In the genomic region with DNA sequence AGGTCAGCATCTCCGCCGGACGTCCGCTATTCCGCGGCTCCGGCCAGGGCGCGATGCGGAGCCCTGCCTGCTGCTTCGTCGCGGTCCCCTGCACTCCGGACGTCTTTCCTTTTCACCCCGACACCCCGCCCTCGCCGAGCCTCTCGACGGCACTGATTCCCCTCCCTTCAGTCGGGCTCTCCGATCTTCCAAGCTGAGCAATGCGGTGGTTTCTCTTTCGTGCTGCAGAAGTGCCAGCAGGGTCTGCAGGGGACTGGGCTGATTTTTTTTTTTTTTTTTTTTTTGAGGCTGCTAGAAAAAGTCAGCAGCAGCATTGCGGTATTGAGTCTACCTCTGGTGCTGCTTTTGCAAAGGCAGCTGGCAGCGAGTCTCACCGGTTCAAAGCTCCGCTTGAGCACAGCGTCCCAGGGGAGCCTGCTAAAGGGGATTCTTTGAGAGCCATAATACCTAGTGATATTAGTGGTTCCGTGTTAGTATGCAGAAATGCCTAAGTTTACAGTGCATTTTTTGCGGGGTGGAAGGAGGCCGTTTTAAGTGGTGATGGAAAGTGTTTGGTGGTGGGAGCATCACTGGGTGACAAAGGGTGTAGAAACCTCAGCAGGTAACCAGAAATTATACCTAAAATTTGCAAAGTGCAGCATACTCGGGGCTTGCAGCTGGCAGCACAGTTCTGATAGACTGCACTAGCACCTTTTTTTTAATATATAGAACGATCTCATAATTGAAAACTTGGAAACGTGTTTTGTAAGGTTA, we compare ENCODE assay signal across 8 cellular contexts. TPM values are rescaled to one million over a fixed set of nuclear protein-coding genes. Genes with fewer than 3 reads are reported as not detected.
DNase-seq lines count a peak whose midpoint lies in the region; ATAC-seq and TF ChIP-seq lines count a peak whose summit lies in the region.

No MANE protein-coding gene starts in this region.

- peak; percentile 49 to 50 for ATAC-seq in right cardiac atrium

- H2AFZ ChIP-seq in MM.1S (ENCODE audit: low read length) = peak overlapping the region; percentile 55

- H4K20me1 ChIP-seq in MM.1S (ENCODE audit: insufficient read depth, low read length) = no peaks in the 10 kb centered on the region

- H3K27ac ChIP-seq in MM.1S (ENCODE audit: low read length) (peak overlapping the region; percentile 67; the same call in 1 of the 2 replicates), right cardiac atrium (ENCODE audit: low read length) (peak overlapping the region; percentile 98)

- H3K4me1 ChIP-seq in MM.1S (ENCODE audit: low read length) (peaks cover 23% of the 10 kb centered on the region), right cardiac atrium (ENCODE audit: control insufficient read depth, insufficient read depth, low read length) (peaks cover 5% of the 10 kb centered on the region)

- peak overlapping the region; percentile 57; the same call in 1 of the 2 replicates for H3K9ac ChIP-seq in MM.1S (ENCODE audit: low read length)

- DNase-seq in GM06990 (ENCODE audit: extremely low read depth, insufficient read length) = peak; percentile 85
- peak; percentile 62 for DNase-seq in HCEC 1CT
- peak; percentile 85 for DNase-seq in MM.1S
- DNase-seq in T follicular helper cell (ENCODE audit: low read depth) = peak; percentile 67
- peak; percentile 43 for DNase-seq in amniotic epithelial cell (ENCODE audit: low read depth)
- DNase-seq in right cardiac atrium = peak; percentile 79 to 90 (median 89)
- DNase-seq in retinal pigment epithelial cell (ENCODE audit: low read depth) = no peak
- DNase-seq in mesenteric fat pad (ENCODE audit: low spot score) = no peak

- WGBS in right cardiac atrium = under 1% methylated on average over 36 of the region's 36 CpGs

- H3K79me2 ChIP-seq in MM.1S (ENCODE audit: low read length) = peaks cover 63% of the 10 kb centered on the region

- H3K27me3 ChIP-seq in GM06990 (replicated peaks; ENCODE audit: control insufficient read depth, insufficient read depth, low read length) (no peaks in the 10 kb centered on the region), MM.1S (replicated peaks; ENCODE audit: insufficient read depth, low read length) (no peaks in the 10 kb centered on the region), right cardiac atrium (ENCODE audit: control insufficient read depth, insufficient read depth) (no peaks in the 10 kb centered on the region)

- intact Hi-C loops in right cardiac atrium (cut with DNase I) = loop anchor here in 2 of 4 donors (10.0 kb wide), 2 partner anchors 133 to 143 kb away; no protein-coding TSS in a partner anchor

- H3K4me2 ChIP-seq in MM.1S (ENCODE audit: low read depth, low read length) = peak overlapping the region; percentile 83

- H3K9me2 ChIP-seq in MM.1S (replicated peaks; ENCODE audit: insufficient read depth, low read length) = no peaks in the 10 kb centered on the region

- peaks cover 37% of the 10 kb centered on the region for H3F3A ChIP-seq in MM.1S (ENCODE audit: insufficient read depth, low read length)

- H3K36me3 ChIP-seq in GM06990 (ENCODE audit: control insufficient read depth, insufficient read depth, low read length) (no peaks in the 10 kb centered on the region), MM.1S (replicated peaks; ENCODE audit: insufficient read depth, low read length) (no peaks in the 10 kb centered on the region)

- H3K9me3 ChIP-seq in MM.1S (replicated peaks; ENCODE audit: insufficient read depth, low read length) (no peaks in the 10 kb centered on the region), right cardiac atrium (ENCODE audit: control insufficient read depth, low read length) (no peaks in the 10 kb centered on the region)

- TF ChIP-seq CTCF in GM06990 (IDR thresholded peaks at IDR 0.05; ENCODE audit: insufficient read depth, low read length, poor library complexity, severe bottlenecking) (no peak), MM.1S (IDR thresholded peaks at IDR 0.05; ENCODE audit: low read length) (no peak), retinal pigment epithelial cell (conservative IDR thresholded peaks at IDR 0.05; ENCODE audit: low read depth, low read length) (no peak)

- peak overlapping the region; percentile 68 for H3K4me3 ChIP-seq in GM06990 (replicated peaks; ENCODE audit: low read depth, low read length)
- H3K4me3 ChIP-seq in MM.1S (ENCODE audit: low read length) = peak overlapping the region; percentile 92
- H3K4me3 ChIP-seq in right cardiac atrium (ENCODE audit: low read length) = peak overlapping the region; percentile 91
- peak overlapping the region; percentile 94 for H3K4me3 ChIP-seq in retinal pigment epithelial cell (ENCODE audit: low read length)

RNA-seq across cellular contexts. Expression of a gene that starts 1.0 kb away (rescaled TPM):
- total RNA-seq in right cardiac atrium (10 to 100 TPM; 13.9 to 20.8 (median 17.4) TPM), mesenteric fat pad (22.5 TPM)
- polyA plus RNA-seq in right cardiac atrium = 6.0 TPM

Comparison
In these comparisons a context has a peak if more than half of its experiments do, and no peak if none do; other contexts are left out.
1. DNase-seq: peak in GM06990 (single experiment), HCEC 1CT (single experiment), MM.1S (single experiment), T follicular helper cell (single experiment), amniotic epithelial cell (single experiment) and right cardiac atrium (3 of 3); none in retinal pigment epithelial cell (single experiment) and mesenteric fat pad (single experiment).
2. Peak in every context shown above with its lines, with median percentiles within 50 percentile points of each other: H3K4me3 ChIP-seq.